In the genomic region with DNA sequence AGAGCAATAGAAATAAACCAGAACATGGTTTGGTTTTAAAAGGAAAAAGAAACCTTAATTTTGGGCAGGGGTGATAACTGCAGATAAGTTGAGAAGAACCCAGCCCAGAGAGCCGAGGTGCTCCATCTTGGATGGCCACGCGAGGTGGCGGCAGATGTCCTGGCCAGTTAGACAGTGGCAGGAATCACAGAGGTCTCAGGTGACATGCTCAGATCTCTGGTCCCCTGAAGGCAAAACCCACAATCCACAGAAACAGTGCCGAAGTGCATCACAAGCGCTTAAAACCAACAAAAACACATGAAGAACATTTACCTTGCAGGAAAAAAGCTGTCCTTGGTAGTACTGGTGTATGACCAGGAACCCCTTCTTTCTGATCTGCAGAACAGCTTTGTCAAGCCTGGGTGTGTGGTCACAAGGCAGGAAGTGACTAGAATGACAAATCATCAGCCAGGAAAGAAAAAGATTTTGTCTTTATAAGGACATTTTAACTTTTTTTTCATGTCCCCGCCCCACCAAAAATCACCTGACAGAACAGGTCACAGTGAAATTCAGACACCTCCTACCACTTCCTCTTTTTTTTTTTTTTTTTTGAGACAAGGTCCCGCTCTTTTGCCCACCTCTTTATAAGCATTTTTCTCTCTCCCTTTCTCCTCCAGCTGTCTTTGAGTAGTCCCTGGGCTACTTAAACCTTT, we compare ENCODE assay signal across 8 cellular contexts. TPM values are rescaled to one million over a fixed set of nuclear protein-coding genes. Genes with fewer than 3 reads are reported as not detected.
A peak's percentile ranks its signal among the peaks of the same experiment; 100 is the strongest.
DNase-seq lines count a peak whose midpoint lies in the region; ATAC-seq, FAIRE-seq and TF ChIP-seq lines count a peak whose summit lies in the region.

A gene with protein sequence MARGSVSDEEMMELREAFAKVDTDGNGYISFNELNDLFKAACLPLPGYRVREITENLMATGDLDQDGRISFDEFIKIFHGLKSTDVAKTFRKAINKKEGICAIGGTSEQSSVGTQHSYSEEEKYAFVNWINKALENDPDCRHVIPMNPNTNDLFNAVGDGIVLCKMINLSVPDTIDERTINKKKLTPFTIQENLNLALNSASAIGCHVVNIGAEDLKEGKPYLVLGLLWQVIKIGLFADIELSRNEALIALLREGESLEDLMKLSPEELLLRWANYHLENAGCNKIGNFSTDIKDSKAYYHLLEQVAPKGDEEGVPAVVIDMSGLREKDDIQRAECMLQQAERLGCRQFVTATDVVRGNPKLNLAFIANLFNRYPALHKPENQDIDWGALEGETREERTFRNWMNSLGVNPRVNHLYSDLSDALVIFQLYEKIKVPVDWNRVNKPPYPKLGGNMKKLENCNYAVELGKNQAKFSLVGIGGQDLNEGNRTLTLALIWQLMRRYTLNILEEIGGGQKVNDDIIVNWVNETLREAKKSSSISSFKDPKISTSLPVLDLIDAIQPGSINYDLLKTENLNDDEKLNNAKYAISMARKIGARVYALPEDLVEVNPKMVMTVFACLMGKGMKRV (minus strand): TSS at position 379 of the 692 bp plus-strand sequence. CDS start 22,515 bp downstream, outside the sequence.

- peaks cover 10% of the 10 kb centered on the region for H3K36me3 Mint-ChIP-seq in activated naive CD4-positive, alpha-beta T cell treated with anti-CD3 and anti-CD28 coated beads, Interleukin-2, amount 50 U/mL, for 24 hours

- intact Hi-C loops in kidney (cut with DNase I): no loop called here

- H3K4me3 ChIP-seq in SK-N-MC (peak within 1 kb of the TSS; percentile 22; the same call in 1 of the 2 replicates), mononuclear cell (ENCODE audit: low read length) (peak within 1 kb of the TSS; percentile 98), brain microvascular endothelial cell (ENCODE audit: low read depth, low read length) (no peak within 1 kb of the TSS), kidney (ENCODE audit: low read length in 2 of 2) (peak within 1 kb of the TSS in 1 of 2 donors; percentile 51)

- H3K27ac ChIP-seq in SK-N-MC (peak within 1 kb of the TSS; percentile 73), brain microvascular endothelial cell (no peak within 1 kb of the TSS), kidney (ENCODE audit: low read depth in 2 of 2, low read length in 2 of 2) (peak within 1 kb of the TSS in 1 of 2 donors; percentile 44)

- H3K9me3 Mint-ChIP-seq in activated naive CD4-positive, alpha-beta T cell treated with anti-CD3 and anti-CD28 coated beads, Interleukin-2, amount 50 U/mL, for 24 hours: no peaks in the 10 kb centered on the region

- no peaks in the 10 kb centered on the region for H3K27me3 Mint-ChIP-seq in activated naive CD4-positive, alpha-beta T cell treated with anti-CD3 and anti-CD28 coated beads, Interleukin-2, amount 50 U/mL, for 24 hours

- H3K27me3 ChIP-seq in mononuclear cell (ENCODE audit: insufficient read depth, low read length) (no peaks in the 10 kb centered on the region), brain microvascular endothelial cell (replicated peaks) (no peaks in the 10 kb centered on the region)

- peaks cover 57% of the 10 kb centered on the region for H3K4me1 Mint-ChIP-seq in activated naive CD4-positive, alpha-beta T cell treated with anti-CD3 and anti-CD28 coated beads, Interleukin-2, amount 50 U/mL, for 24 hours

- no peak for FAIRE-seq in kidney (lab: Jason Lieb, UNC)

- H3K36me3 ChIP-seq in SK-N-MC (ENCODE audit: insufficient read depth, low read length) (no peaks in the 10 kb centered on the region), brain microvascular endothelial cell (replicated peaks) (no peaks in the 10 kb centered on the region), kidney (ENCODE audit: control insufficient read depth in 1 of 2, insufficient read depth in 2 of 2, low read length in 2 of 2) (no peaks in the 10 kb centered on the region)

- peak within 1 kb of the TSS; percentile 99 for H3K4me3 Mint-ChIP-seq in activated naive CD4-positive, alpha-beta T cell treated with anti-CD3 and anti-CD28 coated beads, Interleukin-2, amount 50 U/mL, for 24 hours

- H3K4me1 ChIP-seq in mononuclear cell (ENCODE audit: insufficient read depth, low read length) (peaks cover 45% of the 10 kb centered on the region), kidney (ENCODE audit: control insufficient read depth in 1 of 2, insufficient read depth in 1 of 2, low read depth in 1 of 2, low read length in 2 of 2) (no peaks in the 10 kb centered on the region)

- no peak for TF ChIP-seq CTCF in subcutaneous adipose tissue (IDR thresholded peaks at IDR 0.05; ENCODE audit: low read depth)
- no peak for TF ChIP-seq CTCF in brain microvascular endothelial cell (IDR thresholded peaks at IDR 0.05; ENCODE audit: low read depth, low read length, missing control alignments)
- no peak for TF ChIP-seq CTCF in kidney (IDR thresholded peaks at IDR 0.05; ENCODE audit: borderline replicate concordance, extremely low read depth, insufficient read depth)

- in situ Hi-C loops in brain microvascular endothelial cell (cut with HindIII; ENCODE audit: low pct_ligation_motif_present, low sequenced_read_pairs): no loop called here

- peak; percentile 94 for TF ChIP-seq POLR2A in GM19193 (IDR thresholded peaks at IDR 0.05; ENCODE audit: extremely low read depth, insufficient read depth, insufficient read length)

- no peaks in the 10 kb centered on the region for H3K9me3 ChIP-seq in SK-N-MC (ENCODE audit: low read depth, low read length)
- H3K9me3 ChIP-seq in mononuclear cell (ENCODE audit: low read depth, low read length): no peaks in the 10 kb centered on the region
- H3K9me3 ChIP-seq in kidney (ENCODE audit: control insufficient read depth in 1 of 2, low read length in 2 of 2): no peaks in the 10 kb centered on the region

- DNase-seq in SK-N-MC (ENCODE audit: low read depth, low spot score) (no peak), brain microvascular endothelial cell (no peak), kidney (no peak)

- H3K9ac ChIP-seq in SK-N-MC (ENCODE audit: insufficient read length) (peak within 1 kb of the TSS; percentile 34), kidney (ENCODE audit: low read length in 2 of 2) (no peak within 1 kb of the TSS)

- H3K27ac Mint-ChIP-seq in activated naive CD4-positive, alpha-beta T cell treated with anti-CD3 and anti-CD28 coated beads, Interleukin-2, amount 50 U/mL, for 24 hours: peak within 1 kb of the TSS; percentile 93

- peak; percentile 68 for ATAC-seq in HG03175 (IDR thresholded peaks at IDR 0.05; ENCODE audit: unreplicated experiment)

RNA-seq across cellular contexts. Expression of the gene that starts here (rescaled TPM):
- total RNA-seq in mononuclear cell: 899 TPM
- total RNA-seq in subcutaneous adipose tissue: 100 to 1,000 TPM in 2 of 4 donors, 10 to 100 TPM in 2; 55.9 to 517 (median 110) TPM
- total RNA-seq in kidney: 73.5 TPM
- polyA plus RNA-seq in kidney (ENCODE audit: insufficient read depth, low read depth, low replicate concordance): 5.6 TPM
